Comparison of ENCODE assay signal across 8 cellular contexts in genomic region chr10:70132098-70133029, GRCh38. TPM values are rescaled to one million over a fixed set of nuclear protein-coding genes. Genes with fewer than 3 reads are reported as not detected.
DNase-seq lines count a peak whose midpoint lies in the region; ATAC-seq lines count a peak whose summit lies in the region.

Gene AIFM2 (minus strand): TSS chr10:70132825. CDS start chr10:70124084, 8,741 bp downstream.

- H3K18ac ChIP-seq in mesendoderm (ENCODE audit: low read length): peak within 1 kb of the TSS; percentile 33

- peak within 1 kb of the TSS in 2 of 3 donors; percentile 40 to 83 for H3K27ac Mint-ChIP-seq in IgD-negative memory B cell

- H3K4me3 Mint-ChIP-seq in IgD-negative memory B cell: peak within 1 kb of the TSS; percentile 81 to 92 (median 86)

- no peak within 1 kb of the TSS for H3K4ac ChIP-seq in mesendoderm (ENCODE audit: low read depth, low read length)

- no peak within 1 kb of the TSS for H2BK15ac ChIP-seq in mesendoderm (replicated peaks; ENCODE audit: low read depth)

- no peak within 1 kb of the TSS for H2BK5ac ChIP-seq in mesendoderm (ENCODE audit: low read length)

- H3K4me1 ChIP-seq in endocrine pancreas (ENCODE audit: control insufficient read depth, insufficient read depth, low read length) (no peaks in the 10 kb centered on the region), mesendoderm (ENCODE audit: control insufficient read depth, low read depth, low read length) (no peaks in the 10 kb centered on the region), stomach smooth muscle (ENCODE audit: control insufficient read depth, insufficient read depth, low read length) (peaks cover 9% of the 10 kb centered on the region)

- peak; percentile 59 for DNase-seq in NCI-H1436 (lab: John Stamatoyannopoulos, UW)
- no peak for DNase-seq in NCI-H1436 treated with DMSO at 0.1 percent for 48 hours (lab: John Stamatoyannopoulos, UW)
- peak; percentile 52 to 60 for DNase-seq in activated CD4-positive, alpha-beta T cell treated with anti-CD3 and anti-CD28 coated beads, Interleukin-2, amount 50 U/mL, for 48 hours
- DNase-seq in mesendoderm: peak; percentile 78

- H3K9ac ChIP-seq in endocrine pancreas (ENCODE audit: control insufficient read depth, insufficient read depth, low read length) (peak within 1 kb of the TSS; percentile 74), mesendoderm (ENCODE audit: low read length) (peak within 1 kb of the TSS; percentile 63), stomach smooth muscle (ENCODE audit: low read length in 2 of 2) (peak within 1 kb of the TSS; percentile 84 to 91)

- ATAC-seq in GM21786 (IDR thresholded peaks at IDR 0.05; ENCODE audit: unreplicated experiment): peak; percentile 71

- H3K27ac ChIP-seq in mesendoderm (ENCODE audit: low read depth, low read length) (no peak within 1 kb of the TSS), stomach smooth muscle (ENCODE audit: low read length) (peak within 1 kb of the TSS; percentile 60)

- no peak within 1 kb of the TSS for H2AK5ac ChIP-seq in mesendoderm (ENCODE audit: low read length)

- peak within 1 kb of the TSS; percentile 53 for H3K4me3 ChIP-seq in endocrine pancreas (ENCODE audit: control insufficient read depth, insufficient read depth, low read length)
- peak within 1 kb of the TSS; percentile 31 for H3K4me3 ChIP-seq in mesendoderm (ENCODE audit: low read length)
- peak within 1 kb of the TSS; percentile 84 to 86 for H3K4me3 ChIP-seq in stomach smooth muscle (ENCODE audit: low read length in 2 of 2)

- no peak within 1 kb of the TSS for H2BK120ac ChIP-seq in mesendoderm (ENCODE audit: low read depth, low read length)

- no peaks in the 10 kb centered on the region for H3K79me1 ChIP-seq in mesendoderm (ENCODE audit: low read length)

- peaks cover 7% of the 10 kb centered on the region for H3K27me3 Mint-ChIP-seq in IgD-negative memory B cell

- H3K36me3 ChIP-seq in endocrine pancreas (ENCODE audit: control insufficient read depth, insufficient read depth, low read length): no peaks in the 10 kb centered on the region
- no peaks in the 10 kb centered on the region for H3K36me3 ChIP-seq in mesendoderm (ENCODE audit: control insufficient read depth, insufficient read depth, low read length)
- H3K36me3 ChIP-seq in stomach smooth muscle (ENCODE audit: control insufficient read depth in 2 of 2, insufficient read depth in 2 of 2, low read length in 2 of 2): peaks cover 0 to 4% of the 10 kb centered on the region in 2 donors

- peak within 1 kb of the TSS; percentile 77 for H3K56ac ChIP-seq in mesendoderm (ENCODE audit: low read length)

- H3K4me1 Mint-ChIP-seq in IgD-negative memory B cell: peaks cover 5 to 26% (median 12%) of the 10 kb centered on the region in 3 donors

- H3K79me2 ChIP-seq in mesendoderm (ENCODE audit: control insufficient read depth, insufficient read depth, low read length): no peaks in the 10 kb centered on the region

- H3K9me3 Mint-ChIP-seq in IgD-negative memory B cell: no peaks in the 10 kb centered on the region

- H3K4me2 ChIP-seq in mesendoderm (ENCODE audit: low read length): peak within 1 kb of the TSS; percentile 67

- H3K9me3 ChIP-seq in endocrine pancreas (ENCODE audit: control insufficient read depth, low read length) (no peaks in the 10 kb centered on the region), stomach smooth muscle (ENCODE audit: control insufficient read depth in 2 of 2, low read length in 2 of 2) (no peaks in the 10 kb centered on the region)

- WGBS in mesendoderm (ENCODE audit: extremely low coverage, insufficient coverage, low lambda C conversion rate): no CpG with 5 or more reads among the region's 80 CpGs

- H3K36me3 Mint-ChIP-seq in IgD-negative memory B cell: peaks cover 6% of the 10 kb centered on the region

- H3K27me3 ChIP-seq in endocrine pancreas (ENCODE audit: control insufficient read depth, insufficient read depth, low read length) (no peaks in the 10 kb centered on the region), mesendoderm (ENCODE audit: insufficient read depth, low read length, poor library complexity) (no peaks in the 10 kb centered on the region), stomach smooth muscle (ENCODE audit: control insufficient read depth in 1 of 2, insufficient read depth in 2 of 2, low read length in 2 of 2) (no peaks in the 10 kb centered on the region)

- H4K8ac ChIP-seq in mesendoderm (ENCODE audit: low read depth, low read length): no peak within 1 kb of the TSS

- no peak within 1 kb of the TSS for H3K23ac ChIP-seq in mesendoderm (ENCODE audit: low read length)

- H4K5ac ChIP-seq in mesendoderm (ENCODE audit: low read length): no peak within 1 kb of the TSS

RNA-seq across cellular contexts. Expression of gene AIFM2, which starts in this region (rescaled TPM):
- polyA plus RNA-seq in IgD-negative memory B cell: 4.0 TPM
- 3.0 TPM for polyA plus RNA-seq in mesendoderm (2013, experiment 1 of 2)
- polyA plus RNA-seq in mesendoderm (2013, experiment 2 of 2): 2.9 TPM

Comparison
In these comparisons a context has a peak if more than half of its experiments do, and no peak if none do; other contexts are left out.
1. H3K4me3 ChIP-seq: peak in every context shown above with its lines; median percentile 85 in stomach smooth muscle; 53 in endocrine pancreas; 31 in mesendoderm.